Comparison of ENCODE assay signal across 10 cellular contexts in the genomic region with DNA sequence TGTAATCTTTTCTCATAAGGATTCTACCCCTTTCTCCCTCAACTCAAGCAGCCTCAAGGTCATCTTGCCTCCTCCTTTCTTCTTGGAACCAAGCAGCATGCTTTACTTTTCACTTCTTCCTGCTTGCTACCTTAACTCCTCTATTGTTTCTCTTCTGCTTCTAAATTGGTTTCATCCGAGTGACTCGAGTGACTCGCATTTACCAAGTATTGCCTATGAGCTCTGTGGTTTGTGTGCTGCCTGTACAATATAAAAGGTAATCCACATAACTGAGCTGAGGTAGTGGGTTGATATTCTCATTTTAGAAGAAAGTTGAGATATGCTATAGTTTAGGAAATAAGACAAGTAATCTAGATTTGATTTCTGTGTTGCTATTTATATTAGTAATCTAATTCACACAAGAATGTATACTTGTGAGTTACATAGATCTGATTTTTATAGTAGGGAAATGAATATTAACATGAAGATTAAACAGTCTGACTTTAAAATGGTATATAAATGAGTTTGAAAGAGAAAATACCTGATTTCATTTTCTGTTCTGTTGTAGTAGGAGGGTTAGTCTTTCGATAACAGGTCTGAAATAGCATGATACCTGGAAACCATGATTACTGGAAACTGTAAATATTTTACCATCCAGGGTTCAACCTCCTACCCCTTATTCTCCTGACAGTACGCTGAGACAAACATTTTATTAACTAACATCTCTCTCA. TPM values are rescaled to one million over a fixed set of nuclear protein-coding genes. Genes with fewer than 3 reads are reported as not detected.
DNase-seq lines count a peak whose midpoint lies in the region; ATAC-seq and TF ChIP-seq lines count a peak whose summit lies in the region.
"Had no signal": no experiment of that assay in that cellular context is flagged by ENCODE, and none has a peak within 500 bp of the region (broad histone marks: within the 10 kb centered on the region; RNA-seq: fewer than 3 reads in every experiment).

No MANE protein-coding gene starts in this region.

- ATAC-seq in HG03139 (IDR thresholded peaks at IDR 0.05; ENCODE audit: unreplicated experiment) (peak; percentile 54), GM19035 (IDR thresholded peaks at IDR 0.05; ENCODE audit: unreplicated experiment) (no peak)
- ATAC-seq in activated CD8-positive, alpha-beta T cell treated with anti-CD3 and anti-CD28 coated beads for 36 hours: peak; percentile 82
- ATAC-seq in stimulated activated naive B cell treated with anti-CD40 and anti-IgM and Interleukin-4, amounts not matched to agents 10 μg/mL and 1 μg/mL and 100 μg/mL, for 72 hours (replicated peaks): peak; percentile 89 to 90
- ATAC-seq: right lobe of liver had no signal

- no peaks in the 10 kb centered on the region for H3K36me3 Mint-ChIP-seq in activated naive CD4-positive, alpha-beta T cell treated with anti-CD3 and anti-CD28 coated beads for 36 hours (ENCODE audit: low read depth)
- no peaks in the 10 kb centered on the region for H3K36me3 Mint-ChIP-seq in activated CD8-positive, alpha-beta T cell treated with anti-CD3 and anti-CD28 coated beads for 36 hours (ENCODE audit: low read depth)
- H3K36me3 Mint-ChIP-seq in stimulated activated naive B cell treated with anti-CD40 and anti-IgM and Interleukin-4, amounts not matched to agents 10 μg/mL and 1 μg/mL and 100 μg/mL, for 72 hours: peaks cover 7 to 10% of the 10 kb centered on the region in 2 donors

- no peaks in the 10 kb centered on the region for H3K27me3 Mint-ChIP-seq in activated naive CD4-positive, alpha-beta T cell treated with anti-CD3 and anti-CD28 coated beads for 36 hours (ENCODE audit: low read depth)
- no peaks in the 10 kb centered on the region for H3K27me3 Mint-ChIP-seq in activated CD8-positive, alpha-beta T cell treated with anti-CD3 and anti-CD28 coated beads for 36 hours
- H3K27me3 Mint-ChIP-seq in stimulated activated naive B cell treated with anti-CD40 and anti-IgM and Interleukin-4, amounts not matched to agents 10 μg/mL and 1 μg/mL and 100 μg/mL, for 72 hours: no peaks in the 10 kb centered on the region

- H3K4me3 Mint-ChIP-seq in activated naive CD4-positive, alpha-beta T cell treated with anti-CD3 and anti-CD28 coated beads for 36 hours: peak overlapping the region; percentile 48
- peak overlapping the region; percentile 63 for H3K4me3 Mint-ChIP-seq in activated CD8-positive, alpha-beta T cell treated with anti-CD3 and anti-CD28 coated beads for 36 hours
- peak overlapping the region in 1 of 2 donors; percentile 4 for H3K4me3 Mint-ChIP-seq in stimulated activated naive B cell treated with anti-CD40 and anti-IgM and Interleukin-4, amounts not matched to agents 10 μg/mL and 1 μg/mL and 100 μg/mL, for 72 hours

- no peak for TF ChIP-seq CTCF in activated CD8-positive, alpha-beta T cell treated with anti-CD3 and anti-CD28 coated beads for 36 hours (IDR thresholded peaks at IDR 0.05)

- H3K27ac Mint-ChIP-seq in activated naive CD4-positive, alpha-beta T cell treated with anti-CD3 and anti-CD28 coated beads for 36 hours: peak overlapping the region; percentile 59
- H3K27ac Mint-ChIP-seq in activated CD8-positive, alpha-beta T cell treated with anti-CD3 and anti-CD28 coated beads for 36 hours: peak overlapping the region; percentile 96
- H3K27ac Mint-ChIP-seq in stimulated activated naive B cell treated with anti-CD40 and anti-IgM and Interleukin-4, amounts not matched to agents 10 μg/mL and 1 μg/mL and 100 μg/mL, for 72 hours: peak overlapping the region; percentile 20

- DNase-seq in activated naive CD4-positive, alpha-beta T cell treated with anti-CD3 and anti-CD28 coated beads for 36 hours: peak; percentile 26
- DNase-seq in activated naive CD4-positive, alpha-beta T cell treated with anti-CD3 and anti-CD28 coated beads, Interleukin-2, amount 50 U/mL, for 16 hours: no peak
- peak; percentile 49 for DNase-seq in activated CD8-positive, alpha-beta T cell treated with anti-CD3 and anti-CD28 coated beads for 36 hours
- no peak for DNase-seq in stimulated activated naive B cell treated with anti-CD40 and anti-IgM and Interleukin-4, amounts not matched to agents 10 μg/mL and 1 μg/mL and 100 μg/mL, for 72 hours
- DNase-seq in NCI-H1930 (lab: John Stamatoyannopoulos, UW) (no peak), EL (no peak)
- DNase-seq: right lobe of liver had no signal

- POLR2A ChIA-PET in activated CD8-positive, alpha-beta T cell treated with anti-CD3 and anti-CD28 coated beads for 36 hours (lab: Charles Lee): interaction anchor here (1.0 kb wide), 2 partner anchors 23 to 78 kb away, joined by 3 to 4 read pairs; no protein-coding TSS in a partner anchor

- intact Hi-C loops in activated naive CD4-positive, alpha-beta T cell treated with anti-CD3 and anti-CD28 coated beads for 36 hours (cut with micrococcal nuclease): loop anchor here (1.0 to 5.0 kb wide), 4 partner anchors 9 to 870 kb away; no protein-coding TSS in a partner anchor
- intact Hi-C loops in activated CD8-positive, alpha-beta T cell treated with anti-CD3 and anti-CD28 coated beads for 36 hours (cut with micrococcal nuclease): no loop called here

- CTCF ChIA-PET in activated naive CD4-positive, alpha-beta T cell treated with anti-CD3 and anti-CD28 coated beads for 36 hours (lab: Charles Lee): no interaction called here
- CTCF ChIA-PET in activated CD8-positive, alpha-beta T cell treated with anti-CD3 and anti-CD28 coated beads for 36 hours (lab: Charles Lee): interaction anchor here (2.9 kb wide), 1 partner anchor 9 kb away, joined by 8 read pairs; no protein-coding TSS in a partner anchor

- peaks cover 45% of the 10 kb centered on the region for H3K4me1 Mint-ChIP-seq in activated naive CD4-positive, alpha-beta T cell treated with anti-CD3 and anti-CD28 coated beads for 36 hours (ENCODE audit: low read depth)
- peaks cover 51% of the 10 kb centered on the region for H3K4me1 Mint-ChIP-seq in activated CD8-positive, alpha-beta T cell treated with anti-CD3 and anti-CD28 coated beads for 36 hours (ENCODE audit: low read depth)
- H3K4me1 Mint-ChIP-seq in stimulated activated naive B cell treated with anti-CD40 and anti-IgM and Interleukin-4, amounts not matched to agents 10 μg/mL and 1 μg/mL and 100 μg/mL, for 72 hours: peaks cover 18 to 41% of the 10 kb centered on the region in 2 donors

- H3K9me3 Mint-ChIP-seq in activated naive CD4-positive, alpha-beta T cell treated with anti-CD3 and anti-CD28 coated beads for 36 hours: no peaks in the 10 kb centered on the region
- no peaks in the 10 kb centered on the region for H3K9me3 Mint-ChIP-seq in activated CD8-positive, alpha-beta T cell treated with anti-CD3 and anti-CD28 coated beads for 36 hours
- H3K9me3 Mint-ChIP-seq in stimulated activated naive B cell treated with anti-CD40 and anti-IgM and Interleukin-4, amounts not matched to agents 10 μg/mL and 1 μg/mL and 100 μg/mL, for 72 hours: no peaks in the 10 kb centered on the region

RNA-seq across cellular contexts. Expression of a gene that starts 5.5 kb away (rescaled TPM):
- under 1 TPM; 0.22 to 0.26 TPM for total RNA-seq in activated naive CD4-positive, alpha-beta T cell treated with anti-CD3 and anti-CD28 coated beads for 36 hours
- total RNA-seq in activated CD8-positive, alpha-beta T cell treated with anti-CD3 and anti-CD28 coated beads for 36 hours: 1 to 10 TPM; 1.7 to 2.2 TPM
- total RNA-seq: right lobe of liver, subcutaneous adipose tissue had no signal

Comparison
In these comparisons a context has a peak if more than half of its experiments do, and no peak if none do; other contexts are left out.
1. DNase-seq: peak in activated naive CD4-positive, alpha-beta T cell treated with anti-CD3 and anti-CD28 coated beads for 36 hours (single experiment) and activated CD8-positive, alpha-beta T cell treated with anti-CD3 and anti-CD28 coated beads for 36 hours (single experiment); none in activated naive CD4-positive, alpha-beta T cell treated with anti-CD3 and anti-CD28 coated beads, Interleukin-2, amount 50 U/mL, for 16 hours (single experiment), stimulated activated naive B cell treated with anti-CD40 and anti-IgM and Interleukin-4, amounts not matched to agents 10 μg/mL and 1 μg/mL and 100 μg/mL, for 72 hours (single experiment), NCI-H1930 (0 of 2) and EL (single experiment).
2. H3K27ac Mint-ChIP-seq: peak in every context shown above with its lines; median percentile 96 in activated CD8-positive, alpha-beta T cell treated with anti-CD3 and anti-CD28 coated beads for 36 hours; 59 in activated naive CD4-positive, alpha-beta T cell treated with anti-CD3 and anti-CD28 coated beads for 36 hours; 20 in stimulated activated naive B cell treated with anti-CD40 and anti-IgM and Interleukin-4, amounts not matched to agents 10 μg/mL and 1 μg/mL and 100 μg/mL, for 72 hours.